Comparison of ENCODE assay signal across 24 cellular contexts in the genomic region with DNA sequence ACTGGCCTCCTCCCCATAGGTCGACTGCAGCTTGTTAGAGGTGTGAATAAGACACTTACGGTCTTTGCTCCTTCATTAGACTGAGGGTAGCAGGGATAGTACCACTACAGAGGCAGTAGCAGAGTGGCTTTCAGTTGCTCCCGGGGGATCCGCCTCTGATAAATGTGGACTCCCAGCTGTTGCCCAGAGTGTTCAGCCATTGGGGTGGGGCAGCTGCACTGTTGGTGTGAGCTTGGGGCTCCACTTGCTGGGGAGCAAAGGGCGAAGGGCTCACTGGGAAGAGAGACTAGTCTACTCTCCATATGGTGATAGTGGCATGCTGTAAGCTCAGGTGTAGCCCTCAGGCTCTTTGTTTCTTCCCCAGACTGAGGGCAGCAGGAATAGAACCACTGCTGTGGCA.
"Had no signal": no experiment of that assay in that cellular context is flagged by ENCODE, and none has a peak within 500 bp of the region (broad histone marks: within the 10 kb centered on the region; RNA-seq: fewer than 3 reads in every experiment).

No MANE protein-coding gene starts in this region.

- H3K27me3 Mint-ChIP-seq: IgD-negative memory B cell had no signal

- H3K4me1 ChIP-seq: SJSA1 had no signal

- DNase-seq: Kasumi-1, MM.1S, NCI-H1092 treated with DMSO at 0.1 percent for 48 hours, NCI-H1436, NCI-H187, NCI-H2029, NCI-H2081 treated with DMSO at 0.1 percent for 48 hours, NCI-H2171, NCI-H226, NCI-H446, NCI-H510A, NCI-H524 treated with DMSO at 0.1 percent for 48 hours, NCI-H69, NCI-H774, PC-3, SHP77 treated with DMSO at 0.1 percent for 48 hours had no signal

- H3K9me3 ChIP-seq: SJSA1 had no signal

- H3K9ac ChIP-seq: KMS-11 had no signal

- H3K9me3 Mint-ChIP-seq: IgD-negative memory B cell had no signal

- H3K4me2 ChIP-seq: KMS-11 had no signal

- H3K36me3 ChIP-seq: SJSA1 had no signal

- H3K27me3 ChIP-seq: SJSA1 had no signal

- H3K27ac ChIP-seq: HL-60, KMS-11, SJSA1, SK-N-MC had no signal

- ATAC-seq: K562, Panc1, PC-3, Right ventricle myocardium inferior had no signal

- H3K4me3 ChIP-seq: K562, SJSA1, SK-N-MC had no signal

- H3K4me3 Mint-ChIP-seq: IgD-negative memory B cell had no signal
